ENCODE assay signal across 14 cellular contexts in the genomic region with DNA sequence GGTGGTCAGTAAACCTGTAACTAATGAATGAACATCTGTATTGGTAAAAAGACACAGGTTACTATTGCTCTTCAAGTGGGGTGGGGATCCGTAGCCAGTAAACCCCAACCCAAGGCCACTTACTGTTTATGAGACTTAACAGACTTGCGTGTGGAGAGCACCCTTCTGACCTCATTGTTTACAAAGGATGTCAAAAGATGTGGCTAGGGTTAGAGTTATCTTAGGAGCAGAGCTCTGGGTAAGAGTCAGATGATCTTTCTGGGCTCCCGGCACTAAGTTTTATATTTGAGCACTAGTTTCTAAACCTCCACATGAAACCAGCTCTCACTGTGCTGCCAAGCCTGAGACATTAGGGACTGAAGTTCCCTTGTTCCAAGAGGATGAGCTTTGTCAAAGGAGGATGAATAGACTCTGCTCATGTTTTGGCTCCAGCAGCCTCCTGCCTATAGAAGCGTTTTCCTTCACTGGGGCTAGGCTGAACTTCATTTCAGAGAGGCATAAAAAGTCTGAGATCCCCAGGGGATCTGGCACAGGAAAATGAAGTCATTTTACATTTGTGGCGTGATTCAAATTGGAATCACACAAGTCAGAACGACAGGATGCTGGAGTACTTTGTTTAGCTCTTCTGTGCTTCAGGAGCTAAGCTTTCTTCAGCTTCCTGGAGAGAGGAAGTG.
DNase-seq lines count a peak whose midpoint lies in the region; TF ChIP-seq lines count a peak whose summit lies in the region.
"Had no signal": no experiment of that assay in that cellular context is flagged by ENCODE, and none has a peak within 500 bp of the region (broad histone marks: within the 10 kb centered on the region; RNA-seq: fewer than 3 reads in every experiment).

No MANE protein-coding gene starts in this region.

- DNase-seq in GM23248, result peak; percentile 19
- DNase-seq in midbrain (lab: John Stamatoyannopoulos, UW), result peak; percentile 25
- DNase-seq in OCI-M1 (lab: John Stamatoyannopoulos, UW), result no peak
- no peak for DNase-seq in activated T-cell treated with anti-CD3 and anti-CD28 coated beads, Interleukin-2, amount 50 U/mL, for 1 hour
- no peak for DNase-seq in dorsolateral prefrontal cortex
- DNase-seq: activated naive CD4-positive, alpha-beta T cell; DMS53; MM.1S; NCI-H2081; SHP77; spleen had no signal

- H3K4me1 ChIP-seq in BLaER1 (peaks cover 17% of the 10 kb centered on the region), GM23248 (ENCODE audit: insufficient read depth) (peaks cover 17% of the 10 kb centered on the region)

- H3K9me2 ChIP-seq in GM23248 (ENCODE audit: insufficient read depth), result no peaks in the 10 kb centered on the region

- H3K9ac ChIP-seq in BLaER1, result no peak overlapping the region
- no peak overlapping the region for H3K9ac ChIP-seq in GM23248

- H3K27ac Mint-ChIP-seq in brain, result peak overlapping the region in 3 of 5 experiments; percentile 19 to 92 (median 83)

- H3K27ac ChIP-seq in BLaER1 (peak overlapping the region; percentile 19; the same call in 1 of the 2 replicates), GM23248 (no peak overlapping the region), dorsolateral prefrontal cortex (peak overlapping the region in 3 of 59 donors; percentile 11 to 25 (median 12))
- H3K27ac ChIP-seq: spleen had no signal

- peaks cover 0 to 2% (median 0%) of the 10 kb centered on the region in 5 experiments for H3K9me3 Mint-ChIP-seq in brain
- H3K9me3 Mint-ChIP-seq: stimulated activated naive CD8-positive, alpha-beta T cell treated with anti-CD3 and anti-CD28 coated beads, Interleukin-15, Interleukin-2, amounts not matched to agents 100 ng/mL and 50 ng/mL, for 24 hours had no signal

- H3K4me3 ChIP-seq in BLaER1, result 0 out of 2 replicates have a peak overlapping the region, but pooled peaks have one; percentile 1
- no peak overlapping the region for H3K4me3 ChIP-seq in GM23248
- H3K4me3 ChIP-seq in dorsolateral prefrontal cortex, result no peak overlapping the region
- H3K4me3 ChIP-seq: spleen had no signal

- no peaks in the 10 kb centered on the region for H3K27me3 ChIP-seq in BLaER1
- H3K27me3 ChIP-seq in GM23248 (replicated peaks; ENCODE audit: insufficient read depth), result no peaks in the 10 kb centered on the region
- no peaks in the 10 kb centered on the region for H3K27me3 ChIP-seq in dorsolateral prefrontal cortex
- H3K27me3 ChIP-seq: spleen had no signal

- no peak overlapping the region for H2AFZ ChIP-seq in GM23248

- no peak overlapping the region for H3K4me3 Mint-ChIP-seq in brain

- 54 to 67% methylated on average over 6 of the region's 6 CpGs for WGBS in GM23248 (ENCODE audit: low coverage in 1 of 2, low lambda C conversion rate in 2 of 2, missing lambda C conversion rate in 2 of 2), 2 experiments

- in situ Hi-C loops in GM23248 (cut with MboI), result no loop called here

- no peaks in the 10 kb centered on the region for H3K79me2 ChIP-seq in GM23248 (ENCODE audit: insufficient read depth)

- H3K4me1 Mint-ChIP-seq in brain, result peaks cover 42% of the 10 kb centered on the region

- H3K4me2 ChIP-seq in BLaER1 (peak overlapping the region; percentile 77), GM23248 (ENCODE audit: unreplicated experiment) (no peak overlapping the region)

- no peaks in the 10 kb centered on the region for H3K36me3 Mint-ChIP-seq in brain

- H3K36me3 ChIP-seq in BLaER1 (no peaks in the 10 kb centered on the region), GM23248 (ENCODE audit: low read depth) (no peaks in the 10 kb centered on the region)
- H3K36me3 ChIP-seq: spleen had no signal

- peaks cover 3% of the 10 kb centered on the region for H3K27me3 Mint-ChIP-seq in brain
- H3K27me3 Mint-ChIP-seq: stimulated activated naive CD8-positive, alpha-beta T cell treated with anti-CD3 and anti-CD28 coated beads, Interleukin-15, Interleukin-2, amounts not matched to agents 100 ng/mL and 50 ng/mL, for 24 hours had no signal

- intact Hi-C loops in dorsolateral prefrontal cortex (cut with DNase I), result no loop called here

- H3K9me3 ChIP-seq in BLaER1 (no peaks in the 10 kb centered on the region), GM23248 (ENCODE audit: low read depth) (no peaks in the 10 kb centered on the region)
- H3K9me3 ChIP-seq: spleen had no signal

- H3F3A ChIP-seq in GM23248 (ENCODE audit: insufficient read depth), result peaks cover 18% of the 10 kb centered on the region

- TF ChIP-seq CTCF in brain (conservative IDR thresholded peaks at IDR 0.05) (no peak), dorsolateral prefrontal cortex (IDR thresholded peaks at IDR 0.05 in 54 of 56, conservative IDR thresholded peaks at IDR 0.05 in 2 of 56; ENCODE audit: low read depth in 1 of 56, partially characterized antibody in 56 of 56) (no peak)

- H4K20me1 ChIP-seq in BLaER1, result no peaks in the 10 kb centered on the region
- no peaks in the 10 kb centered on the region for H4K20me1 ChIP-seq in GM23248 (ENCODE audit: insufficient read depth)

Comparison
In these comparisons a context has a peak if more than half of its experiments do, and no peak if none do; other contexts are left out.
1. DNase-seq: peak in GM23248 (single experiment) and midbrain (single experiment); none in OCI-M1 (single experiment), activated T-cell treated with anti-CD3 and anti-CD28 coated beads, Interleukin-2, amount 50 U/mL, for 1 hour (single experiment) and dorsolateral prefrontal cortex (0 of 10).